In the genomic region with DNA sequence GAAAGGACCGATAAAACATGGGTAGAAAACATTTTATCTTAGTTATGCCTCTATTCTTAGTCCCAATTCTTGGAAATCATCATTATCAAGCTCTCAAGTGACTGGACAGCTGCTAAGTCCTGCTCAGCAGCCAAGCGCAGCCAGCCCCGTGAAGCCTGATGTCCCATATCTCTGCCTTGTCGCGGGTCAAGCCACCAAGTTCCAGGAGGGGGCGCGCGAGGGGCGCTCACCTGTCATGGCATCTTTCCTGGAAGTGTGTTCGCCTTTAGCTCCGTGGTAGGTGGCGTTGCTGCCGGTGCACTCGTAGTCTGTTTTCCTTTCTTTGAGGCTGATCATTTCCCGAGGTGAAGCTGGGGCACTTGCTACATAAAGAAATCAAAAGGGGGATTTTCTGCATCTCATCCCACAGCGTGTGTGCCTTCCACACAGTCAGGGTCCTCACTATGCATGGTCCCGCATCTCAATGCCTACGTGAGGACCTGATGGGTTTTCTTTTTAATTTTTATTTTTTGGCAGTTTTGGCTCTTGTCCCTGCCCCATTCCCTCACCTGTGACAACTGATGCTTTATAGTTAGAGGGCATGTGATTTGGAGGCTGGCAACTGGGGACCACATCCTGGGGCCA, we compare ENCODE assay signal across 8 cellular contexts.
DNase-seq lines count a peak whose midpoint lies in the region; ATAC-seq and FAIRE-seq lines count a peak whose summit lies in the region.

No MANE protein-coding gene starts in this region.

- peaks cover 0 to 2% of the 10 kb centered on the region in 2 donors for H3K4me1 ChIP-seq in small intestine (ENCODE audit: control insufficient read depth in 2 of 2, insufficient read depth in 1 of 2, low read depth in 1 of 2, low read length in 1 of 2)

- intact Hi-C loops in left cardiac atrium (cut with DNase I): loop anchor here in 1 of 2 donors (5.0 to 10.0 kb wide), 2 partner anchors 59 to 167 kb away; no protein-coding TSS in a partner anchor

- H3K27ac ChIP-seq in small intestine (ENCODE audit: low read depth in 1 of 2, low read length in 1 of 2): no peak overlapping the region

- no peak overlapping the region for H3K4me3 ChIP-seq in small intestine (ENCODE audit: low read depth in 1 of 2, low read length in 2 of 2)

- ATAC-seq in GM19438 (IDR thresholded peaks at IDR 0.05; ENCODE audit: low read depth, unreplicated experiment) (peak; percentile 89), HG03457 (IDR thresholded peaks at IDR 0.05; ENCODE audit: unreplicated experiment) (peak; percentile 89), left cardiac atrium (peak; percentile 86 to 88)

- no peaks in the 10 kb centered on the region for H3K36me3 ChIP-seq in small intestine (ENCODE audit: control insufficient read depth in 2 of 2, insufficient read depth in 2 of 2, low read length in 2 of 2)

- DNase-seq in COR-L47 (lab: John Stamatoyannopoulos, UW) (peak; percentile 30), RPMI8226 (peak; percentile 60), left cardiac atrium (peak; percentile 66), small intestine (peak; percentile 47), NCI-H510A (lab: John Stamatoyannopoulos, UW) (no peak)
- DNase-seq in activated effector memory CD4-positive, alpha-beta T cell treated with anti-CD3 and anti-CD28 coated beads, Interleukin-2, amount 50 U/mL, for 16 hours: peak; percentile 86

- 17 to 21% (median 19%) methylated on average over 18 of the region's 18 CpGs for WGBS in small intestine, 3 donors

- no peaks in the 10 kb centered on the region for H3K27me3 ChIP-seq in small intestine (ENCODE audit: control insufficient read depth in 2 of 2, insufficient read depth in 2 of 2, low read length in 2 of 2)

- H3K9me3 ChIP-seq in small intestine (ENCODE audit: control insufficient read depth, low read depth): no peaks in the 10 kb centered on the region

- FAIRE-seq in small intestine (lab: Jason Lieb, UNC): no peak
